12 cellular contexts compared by ENCODE assay signal in genomic region chr2:84980263-84980983, GRCh38. TPM values are rescaled to one million over a fixed set of nuclear protein-coding genes. Genes with fewer than 3 reads are reported as not detected.
DNase-seq lines count a peak whose midpoint lies in the region; ATAC-seq and TF ChIP-seq lines count a peak whose summit lies in the region.
"Had no signal": no experiment of that assay in that cellular context is flagged by ENCODE, and none has a peak within 500 bp of the region (broad histone marks: within the 10 kb centered on the region; RNA-seq: fewer than 3 reads in every experiment).

No MANE protein-coding gene starts in this region.

- TF ChIP-seq CTCF in natural killer cell (IDR thresholded peaks at IDR 0.05) = no peak

- H3K27ac Mint-ChIP-seq in natural killer cell = peak overlapping the region; percentile 67 to 73
- peak overlapping the region in 1 of 2 donors; percentile 61 for H3K27ac Mint-ChIP-seq in natural killer cell treated with Interleukin-12 subunit alpha and Interleukin-12 subunit beta and Interleukin-15 and Interleukin-18, amount 100 ng/mL, for 72 hours
- peak overlapping the region; percentile 57 to 67 for H3K27ac Mint-ChIP-seq in effector memory CD8-positive, alpha-beta T cell
- H3K27ac Mint-ChIP-seq in stimulated activated naive B cell treated with anti-CD40 and anti-IgM and Interleukin-4, amounts not matched to agents 10 μg/mL and 1 μg/mL and 100 μg/mL, for 72 hours = peak overlapping the region; percentile 26

- H3K4me1 Mint-ChIP-seq in natural killer cell = peaks cover 46 to 56% of the 10 kb centered on the region in 2 donors
- peaks cover 42 to 43% of the 10 kb centered on the region in 2 donors for H3K4me1 Mint-ChIP-seq in natural killer cell treated with Interleukin-12 subunit alpha and Interleukin-12 subunit beta and Interleukin-15 and Interleukin-18, amount 100 ng/mL, for 72 hours (ENCODE audit: low read depth in 2 of 2)
- H3K4me1 Mint-ChIP-seq in effector memory CD8-positive, alpha-beta T cell (ENCODE audit: low read depth in 2 of 2) = peaks cover 38 to 53% of the 10 kb centered on the region in 2 donors
- H3K4me1 Mint-ChIP-seq in stimulated activated naive B cell treated with anti-CD40 and anti-IgM and Interleukin-4, amounts not matched to agents 10 μg/mL and 1 μg/mL and 100 μg/mL, for 72 hours = peaks cover 33 to 60% of the 10 kb centered on the region in 2 donors

- intact Hi-C loops in natural killer cell (cut with micrococcal nuclease) = no loop called here

- no peaks in the 10 kb centered on the region for H3K27me3 Mint-ChIP-seq in natural killer cell (ENCODE audit: low read depth in 2 of 2)
- H3K27me3 Mint-ChIP-seq in natural killer cell treated with Interleukin-12 subunit alpha and Interleukin-12 subunit beta and Interleukin-15 and Interleukin-18, amount 100 ng/mL, for 72 hours = no peaks in the 10 kb centered on the region
- H3K27me3 Mint-ChIP-seq in effector memory CD8-positive, alpha-beta T cell = no peaks in the 10 kb centered on the region
- no peaks in the 10 kb centered on the region for H3K27me3 Mint-ChIP-seq in stimulated activated naive B cell treated with anti-CD40 and anti-IgM and Interleukin-4, amounts not matched to agents 10 μg/mL and 1 μg/mL and 100 μg/mL, for 72 hours

- H3K9me3 Mint-ChIP-seq in natural killer cell = no peaks in the 10 kb centered on the region
- no peaks in the 10 kb centered on the region for H3K9me3 Mint-ChIP-seq in natural killer cell treated with Interleukin-12 subunit alpha and Interleukin-12 subunit beta and Interleukin-15 and Interleukin-18, amount 100 ng/mL, for 72 hours
- no peaks in the 10 kb centered on the region for H3K9me3 Mint-ChIP-seq in effector memory CD8-positive, alpha-beta T cell
- no peaks in the 10 kb centered on the region for H3K9me3 Mint-ChIP-seq in stimulated activated naive B cell treated with anti-CD40 and anti-IgM and Interleukin-4, amounts not matched to agents 10 μg/mL and 1 μg/mL and 100 μg/mL, for 72 hours

- no peaks in the 10 kb centered on the region for H3K36me3 Mint-ChIP-seq in natural killer cell
- H3K36me3 Mint-ChIP-seq in natural killer cell treated with Interleukin-12 subunit alpha and Interleukin-12 subunit beta and Interleukin-15 and Interleukin-18, amount 100 ng/mL, for 72 hours = no peaks in the 10 kb centered on the region
- peaks cover 18% of the 10 kb centered on the region for H3K36me3 Mint-ChIP-seq in effector memory CD8-positive, alpha-beta T cell (ENCODE audit: insufficient read depth)
- H3K36me3 Mint-ChIP-seq in stimulated activated naive B cell treated with anti-CD40 and anti-IgM and Interleukin-4, amounts not matched to agents 10 μg/mL and 1 μg/mL and 100 μg/mL, for 72 hours = peaks cover 16 to 28% of the 10 kb centered on the region in 2 donors

- DNase-seq in natural killer cell = no peak
- no peak for DNase-seq in natural killer cell treated with Interleukin-12 subunit alpha and Interleukin-12 subunit beta and Interleukin-15 and Interleukin-18, amount 100 ng/mL, for 72 hours (ENCODE audit: low spot score)
- peak; percentile 19 for DNase-seq in HT1080 (ENCODE audit: low read depth)
- DNase-seq in effector memory CD8-positive, alpha-beta T cell = no peak
- no peak for DNase-seq in stimulated activated naive B cell treated with anti-CD40 and anti-IgM and Interleukin-4, amounts not matched to agents 10 μg/mL and 1 μg/mL and 100 μg/mL, for 72 hours
- DNase-seq in activated effector memory CD4-positive, alpha-beta T cell treated with Interleukin-2 at 50 U/mL for 16 hours = no peak
- no peak for DNase-seq in DMS79 (lab: John Stamatoyannopoulos, UW)
- DNase-seq in NCI-H748 treated with DMSO at 0.1 percent for 48 hours (lab: John Stamatoyannopoulos, UW) = no peak
- DNase-seq: erythroblast, GDM1, left ventricle myocardium inferior, PC-3 had no signal

- H3K4me3 Mint-ChIP-seq in natural killer cell = no peak overlapping the region
- H3K4me3 Mint-ChIP-seq in natural killer cell treated with Interleukin-12 subunit alpha and Interleukin-12 subunit beta and Interleukin-15 and Interleukin-18, amount 100 ng/mL, for 72 hours = no peak overlapping the region
- peak overlapping the region; percentile 38 to 40 for H3K4me3 Mint-ChIP-seq in effector memory CD8-positive, alpha-beta T cell
- no peak overlapping the region for H3K4me3 Mint-ChIP-seq in stimulated activated naive B cell treated with anti-CD40 and anti-IgM and Interleukin-4, amounts not matched to agents 10 μg/mL and 1 μg/mL and 100 μg/mL, for 72 hours

- no peak for ATAC-seq in natural killer cell
- no peak for ATAC-seq in natural killer cell treated with Interleukin-12 subunit alpha and Interleukin-12 subunit beta and Interleukin-15 and Interleukin-18, amount 100 ng/mL, for 72 hours
- ATAC-seq in effector memory CD8-positive, alpha-beta T cell (replicated peaks) = no peak
- ATAC-seq in stimulated activated naive B cell treated with anti-CD40 and anti-IgM and Interleukin-4, amounts not matched to agents 10 μg/mL and 1 μg/mL and 100 μg/mL, for 72 hours (replicated peaks) = peak in 1 of 2 donors; percentile 41
- ATAC-seq: PC-3 had no signal

RNA-seq across cellular contexts. Expression of gene KCMF1, which starts 9.5 kb away (rescaled TPM):
- total RNA-seq in natural killer cell = 10 to 100 TPM; 70.8 to 81.4 (median 77.1) TPM
- total RNA-seq in natural killer cell treated with Interleukin-12 subunit alpha and Interleukin-12 subunit beta and Interleukin-15 and Interleukin-18, amount 100 ng/mL, for 72 hours = 100 to 1,000 TPM in 1 of 2 donors, 10 to 100 TPM in 1; 96.1 to 117 TPM
- 60.8 and 70.6 TPM in 2 replicates for total RNA-seq in HT1080 (2014; rRNA removed; shearing (Covaris generic))
- 72.8 and 102 TPM in 2 replicates for polyA plus RNA-seq in HT1080 (2015; cell fraction: cytosol; rRNA removed)
- polyA plus RNA-seq in HT1080 (2015; cell fraction: nucleus; rRNA removed) = 42.7 and 45.6 TPM in 2 replicates

Comparison
In these comparisons a context has a peak if more than half of its experiments do, and no peak if none do; other contexts are left out.
1. H3K4me3 Mint-ChIP-seq: peak in effector memory CD8-positive, alpha-beta T cell (2 of 2); none in natural killer cell (single experiment), natural killer cell treated with Interleukin-12 subunit alpha and Interleukin-12 subunit beta and Interleukin-15 and Interleukin-18, amount 100 ng/mL, for 72 hours (single experiment) and stimulated activated naive B cell treated with anti-CD40 and anti-IgM and Interleukin-4, amounts not matched to agents 10 μg/mL and 1 μg/mL and 100 μg/mL, for 72 hours (0 of 2).